In the genomic region with DNA sequence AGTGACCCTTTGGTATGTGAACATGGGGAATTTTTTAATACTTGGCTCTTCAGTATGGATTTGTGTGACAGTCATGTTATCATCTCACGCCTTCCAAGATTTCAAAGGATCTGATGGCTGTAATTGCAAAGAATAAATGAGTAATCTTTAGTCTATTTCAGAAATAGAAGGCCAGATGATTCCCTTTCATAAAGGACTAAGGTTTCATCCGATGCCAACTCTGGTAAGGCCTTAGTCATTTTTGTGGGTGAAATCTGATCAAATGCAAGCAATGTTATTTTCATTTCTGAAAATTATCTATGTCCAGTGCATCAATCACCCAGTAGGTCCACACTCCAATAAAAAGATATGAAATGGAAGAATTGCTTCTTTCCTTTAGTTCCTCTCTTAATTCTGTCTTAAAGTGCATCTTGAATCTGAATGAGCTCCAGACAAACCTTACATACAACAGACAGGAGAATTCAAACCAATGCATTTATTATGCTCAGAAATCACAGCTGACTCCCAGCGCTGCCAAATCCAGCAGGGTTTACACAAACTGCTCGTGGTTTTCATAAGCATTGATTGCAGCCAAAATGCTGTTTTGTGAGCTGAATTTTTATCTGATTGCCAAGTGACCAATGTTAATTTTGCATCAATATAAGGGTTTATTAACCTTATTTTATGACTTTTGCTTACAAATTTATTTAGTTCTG, we compare ENCODE assay signal across 17 cellular contexts.
DNase-seq lines count a peak whose midpoint lies in the region; ATAC-seq, FAIRE-seq and TF ChIP-seq lines count a peak whose summit lies in the region.
"Had no signal": no experiment of that assay in that cellular context is flagged by ENCODE, and none has a peak within 500 bp of the region (broad histone marks: within the 10 kb centered on the region; RNA-seq: fewer than 3 reads in every experiment).

No MANE protein-coding gene starts in this region.

- no peak overlapping the region for H3K27ac ChIP-seq in H1 (ENCODE audit: low read depth, low read length)
- H3K27ac ChIP-seq: foreskin keratinocyte, psoas muscle, upper lobe of left lung had no signal

- no peak overlapping the region for H3K4me3 ChIP-seq in H1 (ENCODE audit: extremely low read depth in 1 of 4, insufficient read depth in 2 of 4, low read depth in 3 of 4, low read length in 4 of 4)
- H3K4me3 ChIP-seq: psoas muscle, upper lobe of left lung had no signal

- peaks cover 0 to 2% (median 0%) of the 10 kb centered on the region in 4 experiments; a peak in 2 of 7 replicates for H3K4me1 ChIP-seq in H1 (replicated peaks in 1 of 4; ENCODE audit: control insufficient read depth in 3 of 4, insufficient read depth in 4 of 4, low read length in 3 of 4)
- H3K4me1 ChIP-seq: foreskin keratinocyte, psoas muscle, upper lobe of left lung had no signal

- ATAC-seq in GM18909 (IDR thresholded peaks at IDR 0.05; ENCODE audit: poor library complexity, unreplicated experiment): no peak
- ATAC-seq in HG03439 (IDR thresholded peaks at IDR 0.05; ENCODE audit: unreplicated experiment): no peak
- ATAC-seq: foreskin keratinocyte; naive thymus-derived CD4-positive, alpha-beta T cell; psoas muscle; stimulated activated naive B cell treated with anti-CD40 and anti-IgM and Interleukin-4, amounts not matched to agents 10 μg/mL and 1 μg/mL and 100 μg/mL, for 72 hours had no signal

- no peaks in the 10 kb centered on the region for H3K79me1 ChIP-seq in H1 (ENCODE audit: low read depth, low read length)

- TF ChIP-seq RAD21 in H1 (IDR thresholded peaks at IDR 0.05 in 1 of 2, conservative IDR thresholded peaks at IDR 0.05 in 1 of 2; ENCODE audit: low read depth in 2 of 2, low read length in 2 of 2): no peak

- CTCF ChIA-PET in H1 (lab: Charles Lee; ENCODE audit: partially characterized antibody): interaction anchor here (1.5 to 1.9 kb wide), 2 partner anchors 14 to 618 kb away, joined by 4 to 5 read pairs; no protein-coding TSS in a partner anchor

- no peak overlapping the region for H2BK20ac ChIP-seq in H1 (ENCODE audit: low read length)

- no peaks in the 10 kb centered on the region for H3K79me2 ChIP-seq in H1 (ENCODE audit: control insufficient read depth in 1 of 2, insufficient read depth in 2 of 2, low read length in 2 of 2)

- FAIRE-seq in H1 (lab: Jason Lieb, UNC): peak; percentile 13
- FAIRE-seq: bronchial epithelial cell had no signal

- WGBS in H1 (ENCODE audit: extremely low coverage in 1 of 2, insufficient coverage in 1 of 2, insufficient read length in 1 of 2, insufficient replicate concordance in 2 of 2, low coverage in 1 of 2, low lambda C conversion rate in 2 of 2, missing lambda C conversion rate in 1 of 2), 2 experiments: 93% methylated on average over 4 of the region's 4 CpGs; no CpG with 5 or more reads in 1 of the 2 experiments

- H3K4ac ChIP-seq in H1 (replicated peaks; ENCODE audit: insufficient read length, low read depth, low read length): no peak overlapping the region

- no peaks in the 10 kb centered on the region; a peak in 1 of 8 replicates for H3K36me3 ChIP-seq in H1 (ENCODE audit: control insufficient read depth in 2 of 4, insufficient read depth in 4 of 4, low read length in 3 of 4)
- H3K36me3 ChIP-seq: upper lobe of left lung had no signal

- 0 out of 4 replicates have a peak, but pooled peaks cover 0 to 2% of the 10 kb centered on the region in 2 experiments for H3K9me3 ChIP-seq in H1 (ENCODE audit: insufficient read depth in 2 of 2, low read depth in 1 of 2, low read length in 1 of 2)
- H3K9me3 ChIP-seq: psoas muscle, upper lobe of left lung had no signal

- H4K91ac ChIP-seq in H1 (replicated peaks; ENCODE audit: insufficient read length, low read length): no peak overlapping the region

- no peak overlapping the region for H2BK5ac ChIP-seq in H1 (ENCODE audit: low read depth, low read length)

- H2AFZ ChIP-seq in H1 (ENCODE audit: low read length): no peak overlapping the region

- DNase-seq in NCI-H446 treated with DMSO at 0.1 percent for 48 hours (lab: John Stamatoyannopoulos, UW) (peak; percentile 63), H1 (ENCODE audit: low read depth in 1 of 2, low spot score in 2 of 2) (no peak), medulla oblongata (ENCODE audit: extremely low spot score) (peak; percentile 67), stromal cell of bone marrow (ENCODE audit: low read depth) (peak; percentile 41), GM13977 (ENCODE audit: low spot score) (no peak), T-helper 9 cell (no peak)
- DNase-seq: activated naive CD4-positive, alpha-beta T cell treated with Interleukin-2 at 50 U/mL for 16 hours; foreskin keratinocyte; naive thymus-derived CD4-positive, alpha-beta T cell; NCI-H2171 treated with DMSO at 0.1 percent for 48 hours; psoas muscle; stimulated activated CD4-positive, alpha-beta T cell treated with anti-CD3 and anti-CD28 coated beads, Interleukin-12 subunit alpha, Interleukin-12 subunit beta, amount 100 ng/mL, for 4 hours; stimulated activated naive B cell treated with anti-CD40 and anti-IgM and Interleukin-4, amounts not matched to agents 10 μg/mL and 1 μg/mL and 100 μg/mL, for 72 hours; upper lobe of left lung had no signal

- H3K14ac ChIP-seq in H1 (ENCODE audit: insufficient read length): no peak overlapping the region

- no peak overlapping the region for H3K56ac ChIP-seq in H1 (replicated peaks; ENCODE audit: insufficient read length, low read depth, low read length)

- no peak overlapping the region for H3K9ac ChIP-seq in H1 (replicated peaks in 1 of 4; ENCODE audit: extremely low read depth in 1 of 4, low read depth in 3 of 4, low read length in 3 of 4)

- H3K18ac ChIP-seq in H1 (ENCODE audit: extremely low read depth, low read length): no peak overlapping the region

- H2BK120ac ChIP-seq in H1 (replicated peaks; ENCODE audit: low read depth, low read length): no peak overlapping the region

- TF ChIP-seq POLR2A in H1 (IDR thresholded peaks at IDR 0.05; ENCODE audit: control extremely low read depth in 1 of 2, low read depth in 2 of 2, low read length in 2 of 2): no peak

- no peak overlapping the region for H3K23ac ChIP-seq in H1 (ENCODE audit: insufficient read length)

- no peak overlapping the region for H3K4me2 ChIP-seq in H1 (ENCODE audit: insufficient read depth in 1 of 2, low read depth in 2 of 2, low read length in 2 of 2)

- H3K23me2 ChIP-seq in H1 (ENCODE audit: low read depth, low read length): no peaks in the 10 kb centered on the region

- H2AK5ac ChIP-seq in H1 (ENCODE audit: low read depth, low read length): no peak overlapping the region

- in situ Hi-C loops in GM13977 (cut with MboI; ENCODE audit: low pct_unique_long_range_greater_than_20kb, low sequenced_read_pairs, unreplicated experiment): no loop called here

- TF ChIP-seq CTCF in H1 (IDR thresholded peaks at IDR 0.05; ENCODE audit: control extremely low read depth in 1 of 3, insufficient read depth in 1 of 3, low read depth in 1 of 3, low read length in 3 of 3): no peak
- TF ChIP-seq CTCF in GM13977 (IDR thresholded peaks at IDR 0.05; ENCODE audit: extremely low read depth, insufficient read depth, missing control alignments): no peak

- H4K5ac ChIP-seq in H1 (ENCODE audit: insufficient read length, low read depth, low read length): no peak overlapping the region

- no peaks in the 10 kb centered on the region for H4K20me1 ChIP-seq in H1 (replicated peaks in 1 of 2; ENCODE audit: control insufficient read depth in 1 of 2, insufficient read depth in 2 of 2, low read length in 2 of 2)

- H3K27me3 ChIP-seq in H1 (replicated peaks in 1 of 4; ENCODE audit: control insufficient read depth in 3 of 4, extremely low read depth in 1 of 4, insufficient read depth in 3 of 4, low read length in 3 of 4): no peaks in the 10 kb centered on the region
- H3K27me3 ChIP-seq: foreskin keratinocyte, upper lobe of left lung had no signal

- POLR2A ChIA-PET in H1 (lab: Charles Lee; ENCODE audit: partially characterized antibody): no interaction called here

- no peak for TF ChIP-seq EP300 in H1 (IDR thresholded peaks at IDR 0.05; ENCODE audit: borderline replicate concordance in 1 of 2, low read depth in 2 of 2, low read length in 2 of 2)

- H4K8ac ChIP-seq in H1 (ENCODE audit: extremely low read depth, insufficient read depth, low read length): no peak overlapping the region

- no peak overlapping the region for H2BK15ac ChIP-seq in H1 (ENCODE audit: low read length)

- no peak overlapping the region for H2BK12ac ChIP-seq in H1 (ENCODE audit: low read depth, low read length)

TF ChIP-seq in H1, 55 proteins besides CTCF, POLR2A, EP300 and RAD21 (continues in another document):
- TF ChIP-seq RBBP5 (IDR thresholded peaks at IDR 0.05; ENCODE audit: borderline replicate concordance, low read depth, low read length) (no peak), YY1 (IDR thresholded peaks at IDR 0.05; ENCODE audit: low read depth, low read length) (no peak), SIX5 (IDR thresholded peaks at IDR 0.05; ENCODE audit: low read depth, low read length) (no peak), BRCA1 (IDR thresholded peaks at IDR 0.05; ENCODE audit: low read depth, low read length) (no peak), KDM5A (IDR thresholded peaks at IDR 0.05; ENCODE audit: low read length) (no peak), KDM1A (IDR thresholded peaks at IDR 0.05; ENCODE audit: borderline replicate concordance, low read length) (no peak), SRF (IDR thresholded peaks at IDR 0.05; ENCODE audit: low read depth, low read length) (no peak), CEBPB (IDR thresholded peaks at IDR 0.05; ENCODE audit: low read depth, low read length) (no peak), POLR2AphosphoS5 (IDR thresholded peaks at IDR 0.05; ENCODE audit: low read depth, low read length) (no peak), GABPA (IDR thresholded peaks at IDR 0.05; ENCODE audit: borderline replicate concordance, insufficient read depth, low read length) (no peak), RNF2 (IDR thresholded peaks at IDR 0.05; ENCODE audit: borderline replicate concordance, low read depth, low read length, missing control alignments, poor library complexity, severe bottlenecking) (no peak), SP2 (IDR thresholded peaks at IDR 0.05; ENCODE audit: low read length) (no peak)

Comparison
In these comparisons a context has a peak if more than half of its experiments do, and no peak if none do; other contexts are left out.
1. DNase-seq: peak in NCI-H446 treated with DMSO at 0.1 percent for 48 hours (single experiment), medulla oblongata (single experiment) and stromal cell of bone marrow (single experiment); none in H1 (0 of 2), GM13977 (single experiment) and T-helper 9 cell (single experiment).